ENCODE assay signal across 1 cellular context in the genomic region with DNA sequence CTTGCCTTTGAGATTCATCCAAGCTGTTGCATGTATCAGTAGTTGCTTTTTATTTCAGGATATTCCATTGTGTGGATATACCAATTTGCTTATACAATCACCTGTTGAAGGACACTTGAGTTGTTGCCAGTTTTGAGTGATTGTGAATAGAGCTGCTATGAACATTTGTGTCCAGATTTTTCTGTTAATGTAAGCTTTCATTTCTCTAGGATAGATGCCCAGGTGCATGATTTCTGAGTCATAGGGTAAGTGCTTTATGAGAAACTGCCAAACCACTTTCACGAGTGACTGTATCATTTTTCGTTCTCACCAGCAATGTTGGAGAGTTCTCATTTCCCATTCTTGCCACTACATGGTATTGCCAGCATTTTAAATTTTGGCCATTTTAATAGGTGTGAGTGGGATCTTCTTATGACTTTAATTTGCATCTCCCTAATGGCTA.
TF ChIP-seq lines count a peak whose summit lies in the region.

No MANE protein-coding gene starts in this region.

TF ChIP-seq in WTC11, 78 proteins besides CTCF, POLR2A, EP300 and RAD21 (continued from another document):
- TF ChIP-seq, protein P1, sequence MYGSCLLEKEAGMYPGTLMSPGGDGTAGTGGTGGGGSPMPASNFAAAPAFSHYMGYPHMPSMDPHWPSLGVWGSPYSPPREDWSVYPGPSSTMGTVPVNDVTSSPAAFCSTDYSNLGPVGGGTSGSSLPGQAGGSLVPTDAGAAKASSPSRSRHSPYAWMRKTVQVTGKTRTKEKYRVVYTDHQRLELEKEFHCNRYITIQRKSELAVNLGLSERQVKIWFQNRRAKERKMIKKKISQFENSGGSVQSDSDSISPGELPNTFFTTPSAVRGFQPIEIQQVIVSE (CRISPR knock-in tag; IDR thresholded peaks at IDR 0.05; ENCODE audit: borderline replicate concordance): no peak
